ENCODE assay signal across 2 cellular contexts in genomic region chr14:64549805-64550538, GRCh38.
A peak's percentile ranks its signal among the peaks of the same experiment; 100 is the strongest.
TF ChIP-seq lines count a peak whose summit lies in the region.

Gene PPP1R36 (plus strand): TSS chr14:64549961. CDS start chr14:64549998, 37 bp downstream.

TF ChIP-seq in WTC11, 78 proteins besides CTCF, POLR2A, EP300 and RAD21 (continues in another document):
- peak; percentile 67; the same call in 1 of the 2 replicates for TF ChIP-seq HMGXB4 (CRISPR knock-in tag; IDR thresholded peaks at IDR 0.05)
- TF ChIP-seq ZSCAN18 (CRISPR knock-in tag; IDR thresholded peaks at IDR 0.05): no peak
- no peak for TF ChIP-seq ZNF425 (CRISPR knock-in tag; conservative IDR thresholded peaks at IDR 0.05)
- peak; percentile 81; the same call in 1 of the 2 replicates for TF ChIP-seq TP53 (CRISPR knock-in tag; IDR thresholded peaks at IDR 0.05)
- no peak for TF ChIP-seq GABPB1 (CRISPR knock-in tag; IDR thresholded peaks at IDR 0.05)
- no peak for TF ChIP-seq AR (CRISPR knock-in tag; IDR thresholded peaks at IDR 0.05)
- 0 out of 2 replicates have a peak, but pooled peaks have one; percentile 32 for TF ChIP-seq ESRRA (CRISPR knock-in tag; IDR thresholded peaks at IDR 0.05; ENCODE audit: borderline replicate concordance)
- no peak for TF ChIP-seq TCF7 (CRISPR knock-in tag; IDR thresholded peaks at IDR 0.05; ENCODE audit: low read depth)
- no peak for TF ChIP-seq IRF2 (CRISPR knock-in tag; IDR thresholded peaks at IDR 0.05; ENCODE audit: borderline replicate concordance, low read depth)
- peak; percentile 88 for TF ChIP-seq MAX (CRISPR knock-in tag; IDR thresholded peaks at IDR 0.05)
- no peak for TF ChIP-seq SOX15 (CRISPR knock-in tag; IDR thresholded peaks at IDR 0.05)
- TF ChIP-seq TEAD1 (CRISPR knock-in tag; IDR thresholded peaks at IDR 0.05): no peak
- no peak for TF ChIP-seq MYBL2 (CRISPR knock-in tag; IDR thresholded peaks at IDR 0.05)
- no peak for TF ChIP-seq FOXK1 (CRISPR knock-in tag; IDR thresholded peaks at IDR 0.05)
- peak; percentile 67; the same call in 1 of the 2 replicates for TF ChIP-seq ZBTB21 (CRISPR knock-in tag; IDR thresholded peaks at IDR 0.05; ENCODE audit: borderline replicate concordance)
- TF ChIP-seq OVOL2 (CRISPR knock-in tag; IDR thresholded peaks at IDR 0.05; ENCODE audit: borderline replicate concordance): no peak
- TF ChIP-seq ATF1 (CRISPR knock-in tag; IDR thresholded peaks at IDR 0.05): no peak
- peak; percentile 44; the same call in 1 of the 2 replicates for TF ChIP-seq CREM (CRISPR knock-in tag; IDR thresholded peaks at IDR 0.05)

TF ChIP-seq in H1, 55 proteins besides CTCF, POLR2A, EP300 and RAD21 (continued from another document):
- TF ChIP-seq E2F6 (IDR thresholded peaks at IDR 0.05): peak; percentile 69
- no peak for TF ChIP-seq USF2 (IDR thresholded peaks at IDR 0.05; ENCODE audit: low read length)
- TF ChIP-seq MAX (IDR thresholded peaks at IDR 0.05): peak; percentile 71
- TF ChIP-seq KDM5A (IDR thresholded peaks at IDR 0.05; ENCODE audit: low read length): no peak
- TF ChIP-seq RFX5 (IDR thresholded peaks at IDR 0.05; ENCODE audit: borderline replicate concordance, low read depth, low read length): no peak
- TF ChIP-seq RBBP5 (IDR thresholded peaks at IDR 0.05; ENCODE audit: borderline replicate concordance, low read depth, low read length): peak; percentile 90; the same call in 1 of the 2 replicates
